10 cellular contexts compared by ENCODE assay signal in the genomic region with DNA sequence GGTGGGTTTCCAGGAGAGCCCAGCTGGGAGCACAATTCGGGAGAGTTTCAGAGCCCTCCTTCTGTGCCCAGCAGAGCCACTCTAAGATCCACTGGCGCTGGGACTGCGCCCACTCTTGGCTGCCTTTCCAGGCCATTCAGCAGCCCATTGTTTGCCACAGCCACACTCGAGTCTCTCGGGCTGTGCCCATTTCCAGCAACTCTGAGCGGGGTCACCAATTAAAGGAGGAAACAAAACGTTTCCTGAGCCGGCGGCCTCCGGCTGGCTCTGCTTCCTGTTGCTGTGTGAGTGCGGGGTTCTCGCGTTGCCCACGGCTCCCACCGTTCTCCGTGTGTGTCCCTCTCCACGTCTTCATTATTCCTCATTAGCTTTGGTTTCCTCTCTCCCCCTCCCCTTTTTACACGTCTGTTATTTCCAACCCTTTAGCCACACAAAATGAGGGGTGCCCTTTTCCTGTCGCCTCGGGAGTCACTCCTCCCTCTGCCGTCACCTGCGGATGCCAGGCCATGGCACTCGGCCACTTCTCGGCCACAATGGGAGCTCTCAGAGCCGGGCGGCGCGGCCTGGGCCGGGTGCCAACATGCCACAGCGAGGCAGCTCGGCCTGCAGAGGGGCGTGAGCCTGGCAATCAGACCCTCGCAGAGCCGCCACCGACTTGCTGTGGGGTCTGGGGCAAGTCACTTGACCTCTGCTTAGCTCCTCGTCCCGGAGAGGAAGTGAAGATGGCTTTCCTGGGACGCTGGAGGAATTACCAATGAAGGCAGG.
DNase-seq lines count a peak whose midpoint lies in the region; ATAC-seq and TF ChIP-seq lines count a peak whose summit lies in the region.
"Had no signal": no experiment of that assay in that cellular context is flagged by ENCODE, and none has a peak within 500 bp of the region (broad histone marks: within the 10 kb centered on the region; RNA-seq: fewer than 3 reads in every experiment).

No MANE protein-coding gene starts in this region.

- no peak for TF ChIP-seq EP300 in suprapubic skin (IDR thresholded peaks at IDR 0.05)

- H3K27me3 ChIP-seq in suprapubic skin = peaks cover 24% of the 10 kb centered on the region
- H3K27me3 ChIP-seq: BLaER1 treated with 17β-estradiol and CSF1 and Interleukin-3, amounts not matched to agents 10 nM and 100 nM had no signal

- H3K27ac ChIP-seq in angular gyrus (ENCODE audit: low read depth, low read length) = peak overlapping the region; percentile 93
- no peak overlapping the region for H3K27ac ChIP-seq in suprapubic skin
- H3K27ac ChIP-seq: BLaER1 treated with 17β-estradiol and CSF1 and Interleukin-3, amounts not matched to agents 10 nM and 100 nM had no signal

- H3K4me1 ChIP-seq in suprapubic skin = no peaks in the 10 kb centered on the region

- no peaks in the 10 kb centered on the region for H3K9me3 ChIP-seq in suprapubic skin

- TF ChIP-seq CTCF in suprapubic skin (IDR thresholded peaks at IDR 0.05) = no peak

- no peak for TF ChIP-seq POLR2A in suprapubic skin (IDR thresholded peaks at IDR 0.05)
- TF ChIP-seq POLR2A in GM18505 (IDR thresholded peaks at IDR 0.05; ENCODE audit: borderline replicate concordance, extremely low read depth, insufficient read depth, insufficient read length) = no peak

- no peaks in the 10 kb centered on the region for H3K36me3 ChIP-seq in suprapubic skin
- H3K36me3 ChIP-seq: BLaER1 treated with 17β-estradiol and CSF1 and Interleukin-3, amounts not matched to agents 10 nM and 100 nM had no signal

- H3K4me3 ChIP-seq in suprapubic skin = no peak overlapping the region
- H3K4me3 ChIP-seq: BLaER1 treated with 17β-estradiol and CSF1 and Interleukin-3, amounts not matched to agents 10 nM and 100 nM had no signal

- 60% methylated on average over 32 of the region's 38 CpGs for WGBS in suprapubic skin

- peak; percentile 91 for DNase-seq in Ammon's horn (ENCODE audit: low spot score)
- peak; percentile 99 for DNase-seq in NCI-H1092 treated with DMSO at 0.1 percent for 48 hours (lab: John Stamatoyannopoulos, UW)
- DNase-seq in midbrain (lab: John Stamatoyannopoulos, UW) = peak; percentile 90
- DNase-seq in NCI-H187 treated with DMSO at 0.1 percent for 48 hours (lab: John Stamatoyannopoulos, UW) = no peak
- DNase-seq in suprapubic skin (ENCODE audit: low spot score in 2 of 2) = no peak
- DNase-seq in islet precursor cell = no peak
- DNase-seq: MM.1S had no signal

- ATAC-seq in GM18505 (IDR thresholded peaks at IDR 0.05; ENCODE audit: unreplicated experiment) = no peak

Comparison
In these comparisons a context has a peak if more than half of its experiments do, and no peak if none do; other contexts are left out.
1. DNase-seq: peak in Ammon's horn (single experiment), NCI-H1092 treated with DMSO at 0.1 percent for 48 hours (single experiment) and midbrain (single experiment); none in NCI-H187 treated with DMSO at 0.1 percent for 48 hours (single experiment), suprapubic skin (0 of 2) and islet precursor cell (single experiment).